ENCODE assay signal across 20 cellular contexts in the genomic region with DNA sequence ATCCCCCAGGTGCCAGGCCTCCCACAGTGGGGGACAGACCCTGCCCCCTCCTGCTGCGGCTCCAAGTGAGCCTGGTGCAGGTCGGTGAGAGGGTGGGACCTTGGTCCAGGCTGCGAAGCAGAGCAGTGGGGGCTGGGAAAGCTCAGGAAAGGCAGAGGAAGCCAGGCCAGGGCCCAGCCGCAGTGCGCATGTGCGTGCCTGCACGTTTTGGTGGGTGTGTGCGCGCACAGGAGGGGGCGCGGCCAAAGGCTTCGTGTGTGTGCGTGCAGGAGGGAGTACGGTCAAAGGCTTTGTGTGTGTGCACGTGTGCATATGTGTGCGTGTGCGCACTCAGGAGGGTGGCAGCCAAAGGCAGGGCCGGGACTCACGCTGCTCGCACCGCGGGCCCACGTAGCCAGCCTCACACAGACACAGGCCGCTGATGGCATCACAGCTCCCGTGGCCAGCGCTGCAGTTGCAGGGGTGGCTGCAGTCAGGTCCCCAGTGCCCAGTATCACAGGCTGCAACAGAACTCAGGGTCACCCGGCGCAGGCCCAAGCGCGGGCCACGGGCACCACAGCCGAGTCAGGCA. TPM values are rescaled to one million over a fixed set of nuclear protein-coding genes. Genes with fewer than 3 reads are reported as not detected.
"Had no signal": no experiment of that assay in that cellular context is flagged by ENCODE, and none has a peak within 500 bp of the region (broad histone marks: within the 10 kb centered on the region; RNA-seq: fewer than 3 reads in every experiment).

No MANE protein-coding gene starts in this region.

- DNase-seq: colonic mucosa; effector CD8-positive, alpha-beta T cell; endodermal cell; foreskin fibroblast; heart left ventricle; left cardiac atrium; left lung; naive thymus-derived CD8-positive, alpha-beta T cell; nephron progenitor cell; occipital lobe; ovary; posterior cingulate gyrus; psoas muscle; right cardiac atrium; spleen; stimulated activated CD4-positive, alpha-beta T cell treated with anti-CD3 and anti-CD28 coated beads, Interleukin-4, amount 100 ng/mL, for 4 hours; stimulated activated naive CD8-positive, alpha-beta T cell treated with anti-CD3 and anti-CD28 coated beads, Interleukin-15, Interleukin-2, amounts not matched to agents 100 U/mL and 50 U/mL, for 24 hours; substantia nigra; testis; tibial artery had no signal

RNA-seq across cellular contexts. Expression of a gene that starts 45.9 kb away (rescaled TPM):
- polyA plus RNA-seq: naive thymus-derived CD8-positive, alpha-beta T cell had no signal
